In the genomic region with DNA sequence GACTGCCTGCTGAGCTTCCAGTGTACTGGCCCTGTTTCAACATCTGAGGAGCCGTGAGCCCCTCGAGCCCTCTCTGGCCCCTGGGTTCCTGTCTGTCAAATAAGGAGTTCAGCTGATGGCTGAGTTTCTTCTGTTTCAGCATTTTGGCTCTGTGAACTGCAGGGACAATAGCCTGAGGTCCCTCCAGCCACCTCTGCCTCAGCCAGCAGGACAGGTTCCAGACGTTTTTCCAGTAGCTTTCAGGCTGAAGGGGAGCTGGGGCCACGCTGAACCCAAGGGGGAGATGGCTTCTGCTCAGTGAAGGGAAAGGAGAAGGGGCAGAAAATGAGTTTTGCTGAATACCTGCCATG, we compare ENCODE assay signal across 12 cellular contexts. TPM values are rescaled to one million over a fixed set of nuclear protein-coding genes. Genes with fewer than 3 reads are reported as not detected.
DNase-seq lines count a peak whose midpoint lies in the region; ATAC-seq and TF ChIP-seq lines count a peak whose summit lies in the region.
"Had no signal": no experiment of that assay in that cellular context is flagged by ENCODE, and none has a peak within 500 bp of the region (broad histone marks: within the 10 kb centered on the region; RNA-seq: fewer than 3 reads in every experiment).

No MANE protein-coding gene starts in this region.

- H3K4me1 ChIP-seq in vagina, result peaks cover 94% of the 10 kb centered on the region

- peak overlapping the region; percentile 99 for H3K27ac Mint-ChIP-seq in dendritic cell treated with granulocyte-macrophage colony-stimulating factor and Interleukin-4, amounts not matched to agents 40 ng/mL and 50 ng/mL, for 4 days
- H3K27ac Mint-ChIP-seq in nephron progenitor cell, result peak overlapping the region; percentile 39
- no peak overlapping the region for H3K27ac Mint-ChIP-seq in activated T-helper 1 cell treated with anti-CD3 and anti-CD28 coated beads, Interleukin-12 subunit alpha, Interleukin-12 subunit beta, Interleukin-2, Interleukin-4 antibody, amounts not matched to agents 30 ng/mL and 10 ng/mL and 1 ng/mL, durations not matched to agents 14 hours and 24 hours and 36 hours

- H3K4me1 Mint-ChIP-seq in dendritic cell treated with granulocyte-macrophage colony-stimulating factor and Interleukin-4, amounts not matched to agents 40 ng/mL and 50 ng/mL, for 4 days (ENCODE audit: low read depth), result peaks cover 85% of the 10 kb centered on the region
- peaks cover 51% of the 10 kb centered on the region for H3K4me1 Mint-ChIP-seq in nephron progenitor cell
- peaks cover 52% of the 10 kb centered on the region for H3K4me1 Mint-ChIP-seq in activated T-helper 1 cell treated with anti-CD3 and anti-CD28 coated beads, Interleukin-12 subunit alpha, Interleukin-12 subunit beta, Interleukin-2, Interleukin-4 antibody, amounts not matched to agents 30 ng/mL and 10 ng/mL and 1 ng/mL, durations not matched to agents 14 hours and 24 hours and 36 hours (ENCODE audit: low read depth)

- ATAC-seq in Right ventricle myocardium superior (ENCODE audit: poor library complexity) (peak; percentile 1), GM19452 (IDR thresholded peaks at IDR 0.05; ENCODE audit: unreplicated experiment) (no peak), GM19397 (IDR thresholded peaks at IDR 0.05; ENCODE audit: unreplicated experiment) (no peak)

- H3K27ac ChIP-seq in vagina, result peak overlapping the region; percentile 87

- H3K36me3 Mint-ChIP-seq in dendritic cell treated with granulocyte-macrophage colony-stimulating factor and Interleukin-4, amounts not matched to agents 40 ng/mL and 50 ng/mL, for 4 days (ENCODE audit: low read depth), result peaks cover 74% of the 10 kb centered on the region
- H3K36me3 Mint-ChIP-seq in nephron progenitor cell (ENCODE audit: low read depth), result no peaks in the 10 kb centered on the region
- peaks cover 8% of the 10 kb centered on the region for H3K36me3 Mint-ChIP-seq in activated T-helper 1 cell treated with anti-CD3 and anti-CD28 coated beads, Interleukin-12 subunit alpha, Interleukin-12 subunit beta, Interleukin-2, Interleukin-4 antibody, amounts not matched to agents 30 ng/mL and 10 ng/mL and 1 ng/mL, durations not matched to agents 14 hours and 24 hours and 36 hours (ENCODE audit: low read depth)

- peak overlapping the region; percentile 55 for H3K4me3 Mint-ChIP-seq in dendritic cell treated with granulocyte-macrophage colony-stimulating factor and Interleukin-4, amounts not matched to agents 40 ng/mL and 50 ng/mL, for 4 days
- H3K4me3 Mint-ChIP-seq in nephron progenitor cell, result no peak overlapping the region
- no peak overlapping the region for H3K4me3 Mint-ChIP-seq in activated T-helper 1 cell treated with anti-CD3 and anti-CD28 coated beads, Interleukin-12 subunit alpha, Interleukin-12 subunit beta, Interleukin-2, Interleukin-4 antibody, amounts not matched to agents 30 ng/mL and 10 ng/mL and 1 ng/mL, durations not matched to agents 14 hours and 24 hours and 36 hours

- intact Hi-C loops in Right ventricle myocardium superior (cut with DNase I), result no loop called here
- intact Hi-C loops in cardiac septum (cut with DNase I), result no loop called here
- intact Hi-C loops in dendritic cell treated with granulocyte-macrophage colony-stimulating factor and Interleukin-4, amounts not matched to agents 40 ng/mL and 50 ng/mL, for 4 days (cut with micrococcal nuclease), result loop anchor here (1.0 kb wide), 1 partner anchor 16 kb away; no protein-coding TSS in a partner anchor
- intact Hi-C loops in vagina (cut with DNase I), result no loop called here
- intact Hi-C loops in activated T-helper 1 cell treated with anti-CD3 and anti-CD28 coated beads, Interleukin-12 subunit alpha, Interleukin-12 subunit beta, Interleukin-2, Interleukin-4 antibody, amounts not matched to agents 30 ng/mL and 10 ng/mL and 1 ng/mL, durations not matched to agents 14 hours and 24 hours and 36 hours (cut with micrococcal nuclease), result no loop called here

- no peak overlapping the region for H3K4me3 ChIP-seq in vagina

- no peaks in the 10 kb centered on the region for H3K27me3 ChIP-seq in vagina

- H3K27me3 Mint-ChIP-seq in dendritic cell treated with granulocyte-macrophage colony-stimulating factor and Interleukin-4, amounts not matched to agents 40 ng/mL and 50 ng/mL, for 4 days, result no peaks in the 10 kb centered on the region
- H3K27me3 Mint-ChIP-seq in nephron progenitor cell (ENCODE audit: low read depth, poor library complexity), result peaks cover 7% of the 10 kb centered on the region
- no peaks in the 10 kb centered on the region for H3K27me3 Mint-ChIP-seq in activated T-helper 1 cell treated with anti-CD3 and anti-CD28 coated beads, Interleukin-12 subunit alpha, Interleukin-12 subunit beta, Interleukin-2, Interleukin-4 antibody, amounts not matched to agents 30 ng/mL and 10 ng/mL and 1 ng/mL, durations not matched to agents 14 hours and 24 hours and 36 hours (ENCODE audit: insufficient read depth)

- peaks cover 0 to under 1% of the 10 kb centered on the region in 2 donors for H3K36me3 ChIP-seq in vagina

- H3K9me3 Mint-ChIP-seq in dendritic cell treated with granulocyte-macrophage colony-stimulating factor and Interleukin-4, amounts not matched to agents 40 ng/mL and 50 ng/mL, for 4 days, result no peaks in the 10 kb centered on the region
- H3K9me3 Mint-ChIP-seq in nephron progenitor cell, result no peaks in the 10 kb centered on the region
- H3K9me3 Mint-ChIP-seq in activated T-helper 1 cell treated with anti-CD3 and anti-CD28 coated beads, Interleukin-12 subunit alpha, Interleukin-12 subunit beta, Interleukin-2, Interleukin-4 antibody, amounts not matched to agents 30 ng/mL and 10 ng/mL and 1 ng/mL, durations not matched to agents 14 hours and 24 hours and 36 hours, result no peaks in the 10 kb centered on the region

- TF ChIP-seq CTCF in nephron progenitor cell (IDR thresholded peaks at IDR 0.05) (no peak), vagina (IDR thresholded peaks at IDR 0.05) (no peak)

- DNase-seq in Right ventricle myocardium superior, result no peak
- no peak for DNase-seq in cardiac septum (ENCODE audit: low spot score)
- no peak for DNase-seq in nephron progenitor cell
- DNase-seq in vagina (ENCODE audit: extremely low spot score in 2 of 2), result no peak
- DNase-seq in activated T-helper 1 cell treated with anti-CD3 and anti-CD28 coated beads, Interleukin-12 subunit alpha, Interleukin-12 subunit beta, Interleukin-2, Interleukin-4 antibody, amounts not matched to agents 30 ng/mL and 10 ng/mL and 1 ng/mL, durations not matched to agents 14 hours and 24 hours and 36 hours (ENCODE audit: low spot score), result no peak
- DNase-seq: activated naive CD4-positive, alpha-beta T cell treated with Interleukin-2 at 50 U/mL for 16 hours; Karpas-422; NCI-H526; T1000 had no signal

- TF ChIP-seq POLR2A in vagina (IDR thresholded peaks at IDR 0.05), result no peak

- H3K9me3 ChIP-seq in vagina, result no peaks in the 10 kb centered on the region

RNA-seq across cellular contexts. Expression of gene SLC35F6, which starts 5.4 kb away (rescaled TPM):
- 18.3 TPM for total RNA-seq in Right ventricle myocardium superior
- 18.6 TPM for total RNA-seq in cardiac septum
- 40.8 TPM for total RNA-seq in vagina
- total RNA-seq in activated T-helper 1 cell treated with anti-CD3 and anti-CD28 coated beads, Interleukin-12 subunit alpha, Interleukin-12 subunit beta, Interleukin-2, Interleukin-4 antibody, amounts not matched to agents 30 ng/mL and 10 ng/mL and 1 ng/mL, durations not matched to agents 14 hours and 24 hours and 36 hours, result 14.3 and 14.5 TPM in 2 replicates

RNA-seq across cellular contexts. Expression of gene CENPA, which starts 16.4 kb away (rescaled TPM):
- total RNA-seq in Right ventricle myocardium superior (0.51 TPM), cardiac septum (not detected), vagina (not detected)
- 16.6 and 19.7 TPM in 2 replicates for total RNA-seq in activated T-helper 1 cell treated with anti-CD3 and anti-CD28 coated beads, Interleukin-12 subunit alpha, Interleukin-12 subunit beta, Interleukin-2, Interleukin-4 antibody, amounts not matched to agents 30 ng/mL and 10 ng/mL and 1 ng/mL, durations not matched to agents 14 hours and 24 hours and 36 hours

Comparison
In these comparisons a context has a peak if more than half of its experiments do, and no peak if none do; other contexts are left out.
1. RNA of gene CENPA, which starts 16.4 kb away (total RNA-seq): 16.6 to 19.7 TPM in activated T-helper 1 cell treated with anti-CD3 and anti-CD28 coated beads, Interleukin-12 subunit alpha, Interleukin-12 subunit beta, Interleukin-2, Interleukin-4 antibody, amounts not matched to agents 30 ng/mL and 10 ng/mL and 1 ng/mL, durations not matched to agents 14 hours and 24 hours and 36 hours; 0.51 TPM in Right ventricle myocardium superior (single experiment), not detected in cardiac septum (single experiment) and not detected in vagina (single experiment); every median in the first group is over 10 times any median in the second.